ENCODE assay signal across 12 cellular contexts in the genomic region with DNA sequence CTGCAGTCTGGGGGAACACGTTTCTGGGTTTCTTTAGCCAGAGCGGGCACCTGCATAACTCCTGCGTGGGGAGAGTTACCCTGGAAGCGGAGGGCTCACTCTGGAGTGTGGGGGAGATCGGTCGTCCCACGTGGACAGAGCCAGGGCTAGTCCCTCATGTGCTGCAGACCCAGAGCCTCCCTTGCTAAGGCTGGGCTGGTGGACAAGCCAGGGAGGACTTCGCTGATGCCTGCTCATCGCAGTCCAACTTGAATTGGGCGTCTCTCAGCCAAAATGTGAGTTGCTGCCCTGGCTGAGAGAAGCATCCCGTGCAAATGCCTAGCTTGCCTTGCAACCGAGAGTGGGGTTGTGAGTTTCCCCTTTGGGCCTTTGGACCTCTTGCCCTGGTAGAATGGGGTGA. TPM values are rescaled to one million over a fixed set of nuclear protein-coding genes. Genes with fewer than 3 reads are reported as not detected.
DNase-seq lines count a peak whose midpoint lies in the region; ATAC-seq, FAIRE-seq and TF ChIP-seq lines count a peak whose summit lies in the region.
"Had no signal": no experiment of that assay in that cellular context is flagged by ENCODE, and none has a peak within 500 bp of the region (broad histone marks: within the 10 kb centered on the region; RNA-seq: fewer than 3 reads in every experiment).

No MANE protein-coding gene starts in this region.

- peak overlapping the region in 3 of 7 donors; percentile 24 to 93 (median 42) for H3K27ac Mint-ChIP-seq in CD14-positive monocyte
- no peak overlapping the region for H3K27ac Mint-ChIP-seq in activated CD8-positive, alpha-beta memory T cell treated with anti-CD3 and anti-CD28 coated beads, Interleukin-2, amount 10 ng/mL, durations not matched to agents 7 days and 5 days
- H3K27ac Mint-ChIP-seq: endodermal cell had no signal

- FAIRE-seq in kidney (lab: Jason Lieb, UNC) (no peak), GM12892 (lab: Jason Lieb, UNC) (no peak)

- H3K9me3 Mint-ChIP-seq in CD14-positive monocyte, result peaks cover 0 to 5% (median 0%) of the 10 kb centered on the region in 7 donors
- H3K9me3 Mint-ChIP-seq in activated CD8-positive, alpha-beta memory T cell treated with anti-CD3 and anti-CD28 coated beads, Interleukin-2, amount 10 ng/mL, durations not matched to agents 7 days and 5 days (ENCODE audit: low read depth), result no peaks in the 10 kb centered on the region
- H3K9me3 Mint-ChIP-seq: endodermal cell had no signal

- no peak for DNase-seq in CD14-positive monocyte (ENCODE audit: low spot score)
- DNase-seq in kidney, result no peak
- DNase-seq in gastrocnemius medialis, result no peak
- DNase-seq in GM12892 (ENCODE audit: insufficient read length), result no peak
- no peak for DNase-seq in UCSD-AML1 (lab: John Stamatoyannopoulos, UW; ENCODE audit: unreplicated experiment)
- DNase-seq in activated CD8-positive, alpha-beta memory T cell treated with anti-CD3 and anti-CD28 coated beads, Interleukin-2, amount 10 ng/mL, durations not matched to agents 7 days and 5 days, result no peak
- DNase-seq: endodermal cell, kidney glomerular epithelial cell, T-helper 9 cell had no signal

- H3K4me1 ChIP-seq in kidney (ENCODE audit: control insufficient read depth in 1 of 2, insufficient read depth in 1 of 2, low read depth in 1 of 2, low read length in 2 of 2) (peaks cover 5 to 6% of the 10 kb centered on the region in 2 donors), gastrocnemius medialis (peaks cover 5 to 11% of the 10 kb centered on the region in 2 donors)

- peak overlapping the region; percentile 86 to 98 for H3K4me3 Mint-ChIP-seq in CD14-positive monocyte
- no peak overlapping the region for H3K4me3 Mint-ChIP-seq in activated CD8-positive, alpha-beta memory T cell treated with anti-CD3 and anti-CD28 coated beads, Interleukin-2, amount 10 ng/mL, durations not matched to agents 7 days and 5 days

- ATAC-seq in gastrocnemius medialis, result no peak
- no peak for ATAC-seq in GM18873 (IDR thresholded peaks at IDR 0.05; ENCODE audit: low FRiP score, unreplicated experiment)
- no peak for ATAC-seq in activated CD8-positive, alpha-beta memory T cell treated with anti-CD3 and anti-CD28 coated beads, Interleukin-2, amount 10 ng/mL, durations not matched to agents 7 days and 5 days

- H3K27me3 ChIP-seq in gastrocnemius medialis, result peaks cover 12 to 26% (median 23%) of the 10 kb centered on the region in 3 donors

- no peak for TF ChIP-seq POLR2A in gastrocnemius medialis (IDR thresholded peaks at IDR 0.05)
- no peak for TF ChIP-seq POLR2A in GM12892 (IDR thresholded peaks at IDR 0.05; ENCODE audit: low read depth, low read length)

- CTCF ChIA-PET in activated CD8-positive, alpha-beta memory T cell treated with anti-CD3 and anti-CD28 coated beads, Interleukin-2, amount 10 ng/mL, durations not matched to agents 7 days and 5 days (lab: Charles Lee), result interaction anchor here (0.6 kb wide), 1 partner anchor 56 kb away, joined by 3 read pairs; no protein-coding TSS in a partner anchor

- intact Hi-C loops in CD14-positive monocyte (cut with micrococcal nuclease) (loop anchor here (5.0 kb wide), 2 partner anchors 43 to 63 kb away; no protein-coding TSS in a partner anchor), kidney (cut with DNase I) (no loop called here), gastrocnemius medialis (cut with DNase I; ENCODE audit: low total_unique reads) (no loop called here)

- in situ Hi-C loops in gastrocnemius medialis (cut with MboI; ENCODE audit: low sequenced_read_pairs in 4 of 4), result no loop called here

- peaks cover 14 to 35% of the 10 kb centered on the region in 2 donors for H3K36me3 Mint-ChIP-seq in CD14-positive monocyte
- no peaks in the 10 kb centered on the region for H3K36me3 Mint-ChIP-seq in activated CD8-positive, alpha-beta memory T cell treated with anti-CD3 and anti-CD28 coated beads, Interleukin-2, amount 10 ng/mL, durations not matched to agents 7 days and 5 days

- H3K36me3 ChIP-seq in kidney (ENCODE audit: control insufficient read depth in 1 of 2, insufficient read depth in 2 of 2, low read length in 2 of 2), result no peaks in the 10 kb centered on the region
- H3K36me3 ChIP-seq in gastrocnemius medialis, result no peaks in the 10 kb centered on the region
- H3K36me3 ChIP-seq: HAP-1 had no signal

- H3K9me3 ChIP-seq in kidney (ENCODE audit: control insufficient read depth in 1 of 2, low read length in 2 of 2) (no peaks in the 10 kb centered on the region), gastrocnemius medialis (no peaks in the 10 kb centered on the region)
- H3K9me3 ChIP-seq: HAP-1 had no signal

- H3K4me1 Mint-ChIP-seq in CD14-positive monocyte, result peaks cover 68% of the 10 kb centered on the region
- peaks cover 7% of the 10 kb centered on the region for H3K4me1 Mint-ChIP-seq in activated CD8-positive, alpha-beta memory T cell treated with anti-CD3 and anti-CD28 coated beads, Interleukin-2, amount 10 ng/mL, durations not matched to agents 7 days and 5 days

- H3K27ac ChIP-seq in kidney (ENCODE audit: low read depth in 2 of 2, low read length in 2 of 2) (peak overlapping the region; percentile 65 to 77), gastrocnemius medialis (peak overlapping the region; percentile 57 to 80 (median 77))

- peak overlapping the region in 1 of 2 donors; percentile 75 for H3K9ac ChIP-seq in kidney (ENCODE audit: low read length in 2 of 2)

- peak overlapping the region; percentile 67 for H3K4me3 ChIP-seq in WI38 (ENCODE audit: low read depth, low read length)
- H3K4me3 ChIP-seq in kidney (ENCODE audit: low read length in 2 of 2), result peak overlapping the region; percentile 43 to 78
- H3K4me3 ChIP-seq in gastrocnemius medialis, result peak overlapping the region; percentile 58 to 71 (median 62)

- TF ChIP-seq CTCF in CD14-positive monocyte (IDR thresholded peaks at IDR 0.05), result no peak
- no peak for TF ChIP-seq CTCF in WI38 (IDR thresholded peaks at IDR 0.05; ENCODE audit: low read depth, low read length)
- no peak for TF ChIP-seq CTCF in kidney (IDR thresholded peaks at IDR 0.05; ENCODE audit: borderline replicate concordance, extremely low read depth, insufficient read depth)
- no peak for TF ChIP-seq CTCF in gastrocnemius medialis (IDR thresholded peaks at IDR 0.05 in 4 of 5, conservative IDR thresholded peaks at IDR 0.05 in 1 of 5)

- H3K27me3 Mint-ChIP-seq in CD14-positive monocyte (ENCODE audit: low read depth in 3 of 3), result peaks cover 0 to 15% (median 8%) of the 10 kb centered on the region in 3 donors
- peaks cover 58% of the 10 kb centered on the region for H3K27me3 Mint-ChIP-seq in activated CD8-positive, alpha-beta memory T cell treated with anti-CD3 and anti-CD28 coated beads, Interleukin-2, amount 10 ng/mL, durations not matched to agents 7 days and 5 days

RNA-seq across cellular contexts. Expression of gene CRISPLD2, which starts 1.0 kb away (rescaled TPM):
- 10 to 100 TPM; 69.0 to 90.4 TPM for polyA plus RNA-seq in CD14-positive monocyte
- total RNA-seq in kidney, result 108 TPM
- polyA plus RNA-seq in kidney (ENCODE audit: insufficient read depth, low read depth, low replicate concordance), result 4.8 TPM
- 10 to 100 TPM; 26.1 to 50.1 (median 39.0) TPM for total RNA-seq in gastrocnemius medialis
- polyA plus RNA-seq in GM12892 (2012; ENCODE audit: missing spikeins), result not detected
- total RNA-seq in activated CD8-positive, alpha-beta memory T cell treated with anti-CD3 and anti-CD28 coated beads, Interleukin-2, amount 10 ng/mL, durations not matched to agents 7 days and 5 days, result not detected

Comparison
In these comparisons a context has a peak if more than half of its experiments do, and no peak if none do; other contexts are left out.
1. RNA of gene CRISPLD2, which starts 1.0 kb away (total RNA-seq): 108 TPM in kidney (single experiment) and 26.1 to 50.1 TPM in gastrocnemius medialis; not detected in activated CD8-positive, alpha-beta memory T cell treated with anti-CD3 and anti-CD28 coated beads, Interleukin-2, amount 10 ng/mL, durations not matched to agents 7 days and 5 days; every median in the first group is over 10 times any median in the second.
2. intact Hi-C loops: an anchor here in CD14-positive monocyte (5.0 kb wide); none called in kidney and gastrocnemius medialis.
3. Peak in every context shown above with its lines, with median percentiles within 50 percentile points of each other: H3K4me3 ChIP-seq.